Comparison of ENCODE assay signal across 27 cellular contexts in the genomic region with DNA sequence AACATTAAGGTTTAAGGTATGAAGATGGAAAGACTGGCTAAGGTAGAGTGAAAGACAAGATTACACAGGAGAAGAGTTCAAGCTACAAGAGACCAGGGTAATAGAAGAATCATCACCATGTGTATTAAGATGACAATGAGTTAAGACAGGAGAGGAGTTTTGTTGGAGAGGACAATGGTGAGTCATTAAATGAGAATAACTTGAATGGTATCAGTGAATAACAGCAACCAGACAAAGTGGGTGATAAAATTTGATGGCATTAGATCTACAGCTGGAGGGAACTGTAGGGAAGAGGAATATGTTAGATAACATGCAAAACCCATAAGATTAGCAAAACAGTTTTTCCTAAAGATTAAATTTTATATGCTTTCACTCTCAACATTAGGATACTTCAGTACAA. TPM values are rescaled to one million over a fixed set of nuclear protein-coding genes. Genes with fewer than 3 reads are reported as not detected.
A peak's percentile ranks its signal among the peaks of the same experiment; 100 is the strongest.
DNase-seq lines count a peak whose midpoint lies in the region; ATAC-seq and TF ChIP-seq lines count a peak whose summit lies in the region.
"Had no signal": no experiment of that assay in that cellular context is flagged by ENCODE, and none has a peak within 500 bp of the region (broad histone marks: within the 10 kb centered on the region; RNA-seq: fewer than 3 reads in every experiment).

No MANE protein-coding gene starts in this region.

- dilution Hi-C loops in IMR-90 (cut with HindIII; ENCODE audit: low sequenced_read_pairs, unreplicated experiment): no loop called here

- no peak overlapping the region for H3K4me3 Mint-ChIP-seq in activated naive CD8-positive, alpha-beta T cell treated with anti-CD3 and anti-CD28 coated beads, Interleukin-2, amount 10 ng/mL, durations not matched to agents 7 days and 5 days
- no peak overlapping the region for H3K4me3 Mint-ChIP-seq in immature natural killer cell
- H3K4me3 Mint-ChIP-seq in CD4-positive, alpha-beta memory T cell: no peak overlapping the region
- H3K4me3 Mint-ChIP-seq: naive thymus-derived CD4-positive, alpha-beta T cell had no signal

- H3K4me1 Mint-ChIP-seq in activated naive CD8-positive, alpha-beta T cell treated with anti-CD3 and anti-CD28 coated beads, Interleukin-2, amount 10 ng/mL, durations not matched to agents 7 days and 5 days: peaks cover 6% of the 10 kb centered on the region
- peaks cover 0 to 2% of the 10 kb centered on the region in 2 donors for H3K4me1 Mint-ChIP-seq in immature natural killer cell
- H3K4me1 Mint-ChIP-seq in CD4-positive, alpha-beta memory T cell: no peaks in the 10 kb centered on the region

- no peak overlapping the region for H3K14ac ChIP-seq in IMR-90 (replicated peaks; ENCODE audit: low read depth, low read length)

- no peaks in the 10 kb centered on the region for H3K9me3 ChIP-seq in IMR-90 (ENCODE audit: control insufficient read depth, insufficient read depth, low read length)
- H3K9me3 ChIP-seq in CD4-positive, alpha-beta memory T cell (ENCODE audit: control insufficient read depth in 1 of 2, low read length in 2 of 2): no peaks in the 10 kb centered on the region
- H3K9me3 ChIP-seq in thyroid gland: no peaks in the 10 kb centered on the region
- H3K9me3 ChIP-seq: body of pancreas, gastroesophageal sphincter, left ventricle myocardium inferior, testis, vagina had no signal

- TF ChIP-seq CTCF in IMR-90 (conservative IDR thresholded peaks at IDR 0.05; ENCODE audit: low read depth, low read length): no peak
- TF ChIP-seq CTCF in thyroid gland (IDR thresholded peaks at IDR 0.05): no peak

- H3K9me1 ChIP-seq in IMR-90 (ENCODE audit: insufficient read depth, low read length): no peaks in the 10 kb centered on the region

- H3K36me3 ChIP-seq in IMR-90 (ENCODE audit: control insufficient read depth, insufficient read depth, low read length) (peaks cover 14% of the 10 kb centered on the region), thyroid gland (peaks cover 6 to 8% of the 10 kb centered on the region in 2 donors)
- H3K36me3 ChIP-seq in CD4-positive, alpha-beta memory T cell (ENCODE audit: insufficient read depth, low read length): peaks cover 8% of the 10 kb centered on the region

- no peak overlapping the region for H2AK5ac ChIP-seq in IMR-90 (ENCODE audit: low read depth, low read length)

- peak; percentile 24 for DNase-seq in EH (ENCODE audit: low read depth)
- peak; percentile 13 for DNase-seq in IMR-90
- no peak for DNase-seq in activated naive CD8-positive, alpha-beta T cell treated with anti-CD3 and anti-CD28 coated beads, Interleukin-2, amount 10 ng/mL, durations not matched to agents 7 days and 5 days
- DNase-seq in immature natural killer cell: no peak
- DNase-seq in CD4-positive, alpha-beta memory T cell: no peak
- no peak for DNase-seq in HuH-7 (ENCODE audit: low spot score)
- DNase-seq in thyroid gland: no peak
- DNase-seq: activated CD4-positive, CD25-positive, alpha-beta regulatory T cell treated with anti-CD3 and anti-CD28 coated beads, Interleukin-2, amount 50 U/mL, for 72 hours; body of pancreas; C1 segment of cervical spinal cord; DND-41; hippocampal formation; left ventricle myocardium inferior; naive thymus-derived CD4-positive, alpha-beta T cell; NCI-H1105 treated with DMSO at 0.1 percent for 48 hours; NCI-H2029 treated with DMSO at 0.1 percent for 48 hours; NCI-H345; NCI-H748 treated with DMSO at 0.1 percent for 48 hours; retina; stimulated activated CD4-positive, alpha-beta T cell treated with anti-CD3 and anti-CD28 coated beads, Interleukin-2, amount 100 ng/mL, for 24 hours; testis had no signal

- H3K36me3 Mint-ChIP-seq in activated naive CD8-positive, alpha-beta T cell treated with anti-CD3 and anti-CD28 coated beads, Interleukin-2, amount 10 ng/mL, durations not matched to agents 7 days and 5 days: peaks cover 31% of the 10 kb centered on the region
- H3K36me3 Mint-ChIP-seq in immature natural killer cell: peaks cover 19 to 47% (median 23%) of the 10 kb centered on the region in 3 donors
- peaks cover 22 to 24% of the 10 kb centered on the region in 2 donors for H3K36me3 Mint-ChIP-seq in CD4-positive, alpha-beta memory T cell

- ATAC-seq in IMR-90 (ENCODE audit: low read depth) (no peak), GM19397 (IDR thresholded peaks at IDR 0.05; ENCODE audit: unreplicated experiment) (no peak)
- no peak for ATAC-seq in activated naive CD8-positive, alpha-beta T cell treated with anti-CD3 and anti-CD28 coated beads, Interleukin-2, amount 10 ng/mL, durations not matched to agents 7 days and 5 days (ENCODE audit: low read depth)
- ATAC-seq: body of pancreas; gastroesophageal sphincter; GM12878; HCT116; naive thymus-derived CD4-positive, alpha-beta T cell had no signal

- TF ChIP-seq POLR2A in IMR-90 (IDR thresholded peaks at IDR 0.05; ENCODE audit: low read depth, low read length) (no peak), thyroid gland (IDR thresholded peaks at IDR 0.05) (no peak)

- no peaks in the 10 kb centered on the region for H3K27me3 Mint-ChIP-seq in activated naive CD8-positive, alpha-beta T cell treated with anti-CD3 and anti-CD28 coated beads, Interleukin-2, amount 10 ng/mL, durations not matched to agents 7 days and 5 days
- peaks cover 0 to 8% (median 2%) of the 10 kb centered on the region in 3 donors for H3K27me3 Mint-ChIP-seq in immature natural killer cell (ENCODE audit: low read depth in 3 of 3)
- H3K27me3 Mint-ChIP-seq in CD4-positive, alpha-beta memory T cell: no peaks in the 10 kb centered on the region
- H3K27me3 Mint-ChIP-seq: naive thymus-derived CD4-positive, alpha-beta T cell had no signal

- no peak overlapping the region for H2BK120ac ChIP-seq in IMR-90 (ENCODE audit: low read depth, low read length)

- H3K4me1 ChIP-seq in IMR-90 (ENCODE audit: control insufficient read depth, insufficient read depth, low read length) (no peaks in the 10 kb centered on the region), thyroid gland (no peaks in the 10 kb centered on the region)
- no peaks in the 10 kb centered on the region for H3K4me1 ChIP-seq in CD4-positive, alpha-beta memory T cell (ENCODE audit: insufficient read depth, low read length)
- H3K4me1 ChIP-seq: body of pancreas, gastroesophageal sphincter, left ventricle myocardium inferior, testis, vagina had no signal

- no peak overlapping the region for H4K8ac ChIP-seq in IMR-90 (ENCODE audit: low read depth in 2 of 2, low read length in 2 of 2)

- H3K27ac Mint-ChIP-seq in activated naive CD8-positive, alpha-beta T cell treated with anti-CD3 and anti-CD28 coated beads, Interleukin-2, amount 10 ng/mL, durations not matched to agents 7 days and 5 days: peak overlapping the region; percentile 70
- peak overlapping the region in 5 of 6 donors; percentile 7 to 83 (median 58) for H3K27ac Mint-ChIP-seq in immature natural killer cell
- H3K27ac Mint-ChIP-seq in CD4-positive, alpha-beta memory T cell: no peak overlapping the region
- H3K27ac Mint-ChIP-seq: naive thymus-derived CD4-positive, alpha-beta T cell had no signal

- BruUV-seq in IMR-90 (replicated peaks; lab: Mats Ljungman, UMichigan): no TSS peak

- H3K27me3 ChIP-seq in IMR-90 (ENCODE audit: control insufficient read depth, insufficient read depth, low read length) (no peaks in the 10 kb centered on the region), thyroid gland (no peaks in the 10 kb centered on the region)
- no peaks in the 10 kb centered on the region for H3K27me3 ChIP-seq in CD4-positive, alpha-beta memory T cell (ENCODE audit: insufficient read depth, low read length)
- H3K27me3 ChIP-seq: body of pancreas, gastroesophageal sphincter, testis, vagina had no signal

- H2AFZ ChIP-seq in IMR-90 (replicated peaks; ENCODE audit: low read length, poor library complexity): no peak overlapping the region

- H3K4me3 ChIP-seq in IMR-90 (ENCODE audit: insufficient read depth, low read depth, low read length) (no peak overlapping the region), thyroid gland (replicated peaks in 1 of 3) (no peak overlapping the region)
- no peak overlapping the region for H3K4me3 ChIP-seq in CD4-positive, alpha-beta memory T cell (ENCODE audit: low read length in 2 of 2)
- H3K4me3 ChIP-seq: body of pancreas, gastroesophageal sphincter, GM12878, left ventricle myocardium inferior, smooth muscle cell, testis, vagina had no signal

- H3K27ac ChIP-seq in IMR-90 (ENCODE audit: insufficient read depth, low read length): no peak overlapping the region
- no peak overlapping the region for H3K27ac ChIP-seq in CD4-positive, alpha-beta memory T cell (ENCODE audit: low read depth, low read length)
- no peak overlapping the region for H3K27ac ChIP-seq in thyroid gland
- H3K27ac ChIP-seq: body of pancreas, gastroesophageal sphincter, left ventricle myocardium inferior, testis, vagina had no signal

- no peak overlapping the region for H3K18ac ChIP-seq in IMR-90 (ENCODE audit: low read depth, low read length)

- H2BK20ac ChIP-seq in IMR-90 (ENCODE audit: low read depth, low read length): no peak overlapping the region

- H4K91ac ChIP-seq in IMR-90 (ENCODE audit: insufficient read depth, low read depth, low read length): no peak overlapping the region

- H3K56ac ChIP-seq in IMR-90 (ENCODE audit: extremely low read depth, insufficient read depth, low read length): no peak overlapping the region

- no peak overlapping the region for H3K9ac ChIP-seq in IMR-90 (ENCODE audit: low read depth, low read length)

- H4K5ac ChIP-seq in IMR-90 (ENCODE audit: low read depth, low read length): no peak overlapping the region

- intact Hi-C loops in IMR-90 (cut with micrococcal nuclease): no loop called here
- intact Hi-C loops in CD4-positive, alpha-beta memory T cell (cut with micrococcal nuclease): no loop called here
- intact Hi-C loops in thyroid gland (cut with DNase I): no loop called here

- H4K20me1 ChIP-seq in IMR-90 (ENCODE audit: insufficient read depth, low read length): no peaks in the 10 kb centered on the region

- no peaks in the 10 kb centered on the region for H3K9me3 Mint-ChIP-seq in activated naive CD8-positive, alpha-beta T cell treated with anti-CD3 and anti-CD28 coated beads, Interleukin-2, amount 10 ng/mL, durations not matched to agents 7 days and 5 days
- no peaks in the 10 kb centered on the region for H3K9me3 Mint-ChIP-seq in immature natural killer cell
- H3K9me3 Mint-ChIP-seq in CD4-positive, alpha-beta memory T cell: no peaks in the 10 kb centered on the region
- H3K9me3 Mint-ChIP-seq: naive thymus-derived CD4-positive, alpha-beta T cell had no signal

- H2AK9ac ChIP-seq in IMR-90 (replicated peaks; ENCODE audit: low read depth, low read length, poor library complexity): no peak overlapping the region

- H3K79me1 ChIP-seq in IMR-90 (ENCODE audit: low read depth in 1 of 2, low read length in 2 of 2): no peaks in the 10 kb centered on the region

- H3K23ac ChIP-seq in IMR-90 (ENCODE audit: low read depth, low read length): no peak overlapping the region

- no peak overlapping the region for H2BK15ac ChIP-seq in IMR-90 (ENCODE audit: low read depth, low read length)

- H3K4ac ChIP-seq in IMR-90 (ENCODE audit: low read depth, low read length): no peak overlapping the region

- H2BK5ac ChIP-seq in IMR-90 (ENCODE audit: low read depth, low read length, poor library complexity, severe bottlenecking): no peak overlapping the region

- in situ Hi-C loops in IMR-90 (cut with MboI; ENCODE audit: low sequenced_read_pairs): loop anchor here (5.0 kb wide), 1 partner anchor 101 kb away; no protein-coding TSS in a partner anchor

- H3K4me2 ChIP-seq in IMR-90 (ENCODE audit: low read depth, low read length): no peak overlapping the region
- H3K4me2 ChIP-seq: smooth muscle cell had no signal

- POLR2A ChIA-PET in IMR-90 (lab: Charles Lee; ENCODE audit: unreplicated experiment): no interaction called here
- POLR2A ChIA-PET in activated naive CD8-positive, alpha-beta T cell treated with anti-CD3 and anti-CD28 coated beads, Interleukin-2, amount 10 ng/mL, durations not matched to agents 7 days and 5 days (lab: Charles Lee): interaction anchor here (1.0 kb wide), 1 partner anchor 19 kb away, joined by 3 read pairs; a partner anchor contains a TSS
- POLR2A ChIA-PET in CD4-positive, alpha-beta memory T cell (lab: Charles Lee; ENCODE audit: partially characterized antibody): no interaction called here

- TF ChIP-seq RAD21 in IMR-90 (IDR thresholded peaks at IDR 0.05; ENCODE audit: low read length): no peak

- CTCF ChIA-PET in IMR-90 (lab: Yijun Ruan, JAX): no interaction called here
- CTCF ChIA-PET in CD4-positive, alpha-beta memory T cell (lab: Charles Lee; ENCODE audit: partially characterized antibody): interaction anchor here (1.0 to 1.3 kb wide), 2 partner anchors 99 to 108 kb away, joined by 3 read pairs; no protein-coding TSS in a partner anchor

RNA-seq across cellular contexts. Expression of a gene that starts 18.8 kb away (rescaled TPM):
- total RNA-seq in IMR-90 (2012; rRNA removed) (10.0 and 12.2 TPM in 2 replicates), thyroid gland (100 to 1,000 TPM in 2 of 4 donors, 10 to 100 TPM in 2; 57.5 to 192 (median 101) TPM)
- polyA plus RNA-seq in IMR-90 (2012; rRNA removed) (10.6 and 12.6 TPM in 2 replicates), immature natural killer cell (1 to 10 TPM; 1.9 to 8.0 (median 4.3) TPM)
- polyA plus RNA-seq in IMR-90 (2012; cell fraction: cytosol; rRNA removed): 6.0 and 7.4 TPM in 2 replicates
- polyA plus RNA-seq in IMR-90 (2012; cell fraction: nucleus; rRNA removed; ENCODE audit: low replicate concordance): 75.1 and 113 TPM in 2 replicates
- 10 to 100 TPM; 76.0 to 79.5 TPM for total RNA-seq in activated naive CD8-positive, alpha-beta T cell treated with anti-CD3 and anti-CD28 coated beads, Interleukin-2, amount 10 ng/mL, durations not matched to agents 7 days and 5 days
- total RNA-seq in CD4-positive, alpha-beta memory T cell: 100 to 1,000 TPM; 107 to 133 TPM
- 10 to 100 TPM; 11.6 to 13.9 TPM for polyA plus RNA-seq in CD4-positive, alpha-beta memory T cell

Comparison
In these comparisons a context has a peak if more than half of its experiments do, and no peak if none do; other contexts are left out.
1. DNase-seq: peak in EH (single experiment) and IMR-90 (single experiment); none in activated naive CD8-positive, alpha-beta T cell treated with anti-CD3 and anti-CD28 coated beads, Interleukin-2, amount 10 ng/mL, durations not matched to agents 7 days and 5 days (single experiment), immature natural killer cell (0 of 3), CD4-positive, alpha-beta memory T cell (0 of 5), HuH-7 (single experiment) and thyroid gland (0 of 2).
2. H3K27ac Mint-ChIP-seq: peak in activated naive CD8-positive, alpha-beta T cell treated with anti-CD3 and anti-CD28 coated beads, Interleukin-2, amount 10 ng/mL, durations not matched to agents 7 days and 5 days (single experiment) and immature natural killer cell (5 of 6); none in CD4-positive, alpha-beta memory T cell (0 of 7).